In genomic region chr5:891117-891836, GRCh38 we compare ENCODE assay signal across 8 cellular contexts. TPM values are rescaled to one million over a fixed set of nuclear protein-coding genes. Genes with fewer than 3 reads are reported as not detected.
DNase-seq lines count a peak whose midpoint lies in the region; ATAC-seq and TF ChIP-seq lines count a peak whose summit lies in the region.

No MANE protein-coding gene starts in this region.

- CTCF ChIA-PET in activated CD8-positive, alpha-beta memory T cell treated with anti-CD3 and anti-CD28 coated beads, Interleukin-2, amount 10 ng/mL, durations not matched to agents 7 days and 5 days (lab: Charles Lee): interaction anchor here (2.1 kb wide), 1 partner anchor 220 kb away, joined by 7 read pairs; no protein-coding TSS in a partner anchor

- no peak for ATAC-seq in activated CD8-positive, alpha-beta memory T cell treated with anti-CD3 and anti-CD28 coated beads, Interleukin-2, amount 10 ng/mL, durations not matched to agents 7 days and 5 days
- no peak for ATAC-seq in GM18502 (IDR thresholded peaks at IDR 0.05; ENCODE audit: poor library complexity, unreplicated experiment)
- no peak for ATAC-seq in HG03342 (IDR thresholded peaks at IDR 0.05; ENCODE audit: unreplicated experiment)

- no peaks in the 10 kb centered on the region for H3K9me2 ChIP-seq in SU-DHL-6 (replicated peaks; ENCODE audit: insufficient read depth, low read length)

- H3K4me1 Mint-ChIP-seq in activated CD8-positive, alpha-beta memory T cell treated with anti-CD3 and anti-CD28 coated beads, Interleukin-2, amount 10 ng/mL, durations not matched to agents 7 days and 5 days: peaks cover 33% of the 10 kb centered on the region
- peaks cover 5% of the 10 kb centered on the region for H3K4me1 Mint-ChIP-seq in glutamatergic neuron (ENCODE audit: low read depth, unreplicated experiment)

- H4K20me1 ChIP-seq in SU-DHL-6 (ENCODE audit: low read depth, low read length): no peaks in the 10 kb centered on the region

- H3K27ac Mint-ChIP-seq in activated CD8-positive, alpha-beta memory T cell treated with anti-CD3 and anti-CD28 coated beads, Interleukin-2, amount 10 ng/mL, durations not matched to agents 7 days and 5 days: peak overlapping the region; percentile 95
- H3K27ac Mint-ChIP-seq in glutamatergic neuron (ENCODE audit: unreplicated experiment): peak overlapping the region; percentile 71

- H3K4me3 ChIP-seq in SU-DHL-6 (ENCODE audit: insufficient read depth, low read length, poor library complexity, severe bottlenecking) (peak overlapping the region; percentile 88), skin epidermis (peak overlapping the region; percentile 82 to 90 (median 84))

- no peaks in the 10 kb centered on the region for H3K27me3 Mint-ChIP-seq in activated CD8-positive, alpha-beta memory T cell treated with anti-CD3 and anti-CD28 coated beads, Interleukin-2, amount 10 ng/mL, durations not matched to agents 7 days and 5 days
- H3K27me3 Mint-ChIP-seq in glutamatergic neuron (ENCODE audit: unreplicated experiment): no peaks in the 10 kb centered on the region

- peaks cover 33% of the 10 kb centered on the region for H3K79me2 ChIP-seq in SU-DHL-6 (ENCODE audit: insufficient read depth, low read length)

- H3K9ac ChIP-seq in SU-DHL-6 (ENCODE audit: low read length): peak overlapping the region; percentile 77

- no peak for DNase-seq in activated CD8-positive, alpha-beta memory T cell treated with anti-CD3 and anti-CD28 coated beads, Interleukin-2, amount 10 ng/mL, durations not matched to agents 7 days and 5 days
- DNase-seq in activated CD8-positive, alpha-beta memory T cell treated with anti-CD3 and anti-CD28 coated beads, Interleukin-2, amount 50 U/mL, for 4 hours: no peak
- DNase-seq in glutamatergic neuron (no peak), COR-L47 (lab: John Stamatoyannopoulos, UW) (no peak)

- H3K36me3 Mint-ChIP-seq in activated CD8-positive, alpha-beta memory T cell treated with anti-CD3 and anti-CD28 coated beads, Interleukin-2, amount 10 ng/mL, durations not matched to agents 7 days and 5 days: peaks cover 54% of the 10 kb centered on the region
- H3K36me3 Mint-ChIP-seq in glutamatergic neuron (ENCODE audit: unreplicated experiment): peaks cover 7% of the 10 kb centered on the region

- H3K4me3 Mint-ChIP-seq in activated CD8-positive, alpha-beta memory T cell treated with anti-CD3 and anti-CD28 coated beads, Interleukin-2, amount 10 ng/mL, durations not matched to agents 7 days and 5 days: peak overlapping the region; percentile 87
- peak overlapping the region; percentile 88 for H3K4me3 Mint-ChIP-seq in glutamatergic neuron (ENCODE audit: unreplicated experiment)

- H3F3A ChIP-seq in SU-DHL-6 (ENCODE audit: insufficient read depth): no peaks in the 10 kb centered on the region

- H3K4me2 ChIP-seq in SU-DHL-6 (ENCODE audit: low read depth, low read length, poor library complexity, severe bottlenecking): peak overlapping the region; percentile 63

- H3K27ac ChIP-seq in SU-DHL-6 (ENCODE audit: low read depth, low read length): no peak overlapping the region
- peak overlapping the region in 10 of 21 experiments; percentile 89 to 99 (median 94) for H3K27ac ChIP-seq in skin epidermis

- no peaks in the 10 kb centered on the region for H3K9me3 Mint-ChIP-seq in activated CD8-positive, alpha-beta memory T cell treated with anti-CD3 and anti-CD28 coated beads, Interleukin-2, amount 10 ng/mL, durations not matched to agents 7 days and 5 days (ENCODE audit: low read depth)
- peaks cover 5% of the 10 kb centered on the region for H3K9me3 Mint-ChIP-seq in glutamatergic neuron (ENCODE audit: unreplicated experiment)

- no peaks in the 10 kb centered on the region for H3K9me3 ChIP-seq in SU-DHL-6 (ENCODE audit: insufficient read depth, low read length)

- peaks cover 28% of the 10 kb centered on the region for H3K36me3 ChIP-seq in SU-DHL-6 (ENCODE audit: low read length)

- TF ChIP-seq CTCF in SU-DHL-6 (IDR thresholded peaks at IDR 0.05; ENCODE audit: insufficient read depth, low read length, poor library complexity, severe bottlenecking) (no peak), glutamatergic neuron (IDR thresholded peaks at IDR 0.05; ENCODE audit: partially characterized antibody, unreplicated experiment) (no peak)

- no peak overlapping the region for H2AFZ ChIP-seq in SU-DHL-6 (ENCODE audit: low read depth, low read length, severe bottlenecking)

- H3K27me3 ChIP-seq in SU-DHL-6 (ENCODE audit: low read length): no peaks in the 10 kb centered on the region

RNA-seq across cellular contexts. Expression of gene BRD9, which starts 1.3 kb away (rescaled TPM):
- 10 to 100 TPM; 58.6 to 64.7 TPM for total RNA-seq in activated CD8-positive, alpha-beta memory T cell treated with anti-CD3 and anti-CD28 coated beads, Interleukin-2, amount 10 ng/mL, durations not matched to agents 7 days and 5 days
- 104 TPM for total RNA-seq in glutamatergic neuron (ENCODE audit: unreplicated experiment)

RNA-seq across cellular contexts. Expression of gene TRIP13, which starts 1.4 kb away (rescaled TPM):
- total RNA-seq in activated CD8-positive, alpha-beta memory T cell treated with anti-CD3 and anti-CD28 coated beads, Interleukin-2, amount 10 ng/mL, durations not matched to agents 7 days and 5 days: 10 to 100 TPM; 33.0 to 38.8 TPM
- total RNA-seq in glutamatergic neuron (ENCODE audit: unreplicated experiment): 3.9 TPM

RNA-seq across cellular contexts. Expression of gene ZDHHC11, which starts 40.5 kb away (rescaled TPM):
- total RNA-seq in activated CD8-positive, alpha-beta memory T cell treated with anti-CD3 and anti-CD28 coated beads, Interleukin-2, amount 10 ng/mL, durations not matched to agents 7 days and 5 days: 10 to 100 TPM in 1 of 2 experiments, 1 to 10 TPM in 1; 9.9 to 10.6 TPM
- 73.0 TPM for total RNA-seq in glutamatergic neuron (ENCODE audit: unreplicated experiment)
